Comparison of ENCODE assay signal across 35 cellular contexts in genomic region chr18:12061685-12062084, GRCh38. TPM values are rescaled to one million over a fixed set of nuclear protein-coding genes. Genes with fewer than 3 reads are reported as not detected.
"Had no signal": no experiment of that assay in that cellular context is flagged by ENCODE, and none has a peak within 500 bp of the region (broad histone marks: within the 10 kb centered on the region; RNA-seq: fewer than 3 reads in every experiment).

No MANE protein-coding gene starts in this region.

- ATAC-seq: PC-3, SK-N-SH treated with all-trans-retinoic acid at 6 μM for 48 hours, T-cell had no signal

- H3K27ac ChIP-seq: KMS-11, Peyer's patch, SJCRH30 had no signal

- H3K4me1 Mint-ChIP-seq: T-cell had no signal

- H3K36me3 Mint-ChIP-seq: T-cell had no signal

- H3K27me3 ChIP-seq: Peyer's patch, SJCRH30 had no signal

- H3K4me1 ChIP-seq: Peyer's patch, SJCRH30 had no signal

- H3K27ac Mint-ChIP-seq: T-cell had no signal

- H3K9me3 Mint-ChIP-seq: T-cell had no signal

- H3K4me3 Mint-ChIP-seq: T-cell had no signal

- H3K4me3 ChIP-seq: Peyer's patch, SJCRH30, SK-N-MC had no signal

- H3K9me3 ChIP-seq: Peyer's patch, SJCRH30 had no signal

- DNase-seq: Karpas-422, KBM-7, MM.1S, MV-4-11, NCI-H1048, NCI-H1092 treated with DMSO at 0.1 percent for 48 hours, NCI-H1417 treated with DMSO at 0.1 percent for 48 hours, NCI-H1436 treated with DMSO at 0.1 percent for 48 hours, NCI-H1694 treated with DMSO at 0.1 percent for 48 hours, NCI-H187 treated with DMSO at 0.1 percent for 48 hours, NCI-H2029, NCI-H2081, NCI-H2171 treated with DMSO at 0.1 percent for 48 hours, NCI-H2227 treated with DMSO at 0.1 percent for 48 hours, NCI-H345, NCI-H446, NCI-H510A treated with DMSO at 0.1 percent for 48 hours, NCI-H524 treated with DMSO at 0.1 percent for 48 hours, NCI-H526 treated with DMSO at 0.1 percent for 48 hours, NCI-H774, OCI-M1, PC-3, Peyer's patch, RPMI8226, SHP77, SIG-M5, SJCRH30, T-cell had no signal

- H3K36me3 ChIP-seq: Peyer's patch, SJCRH30 had no signal

RNA-seq across cellular contexts. Expression of gene ANKRD62, which starts 32.0 kb away (rescaled TPM):
- total RNA-seq: LHCN-M2; MCF 10A; NCI-H460; PC-3; Peyer's patch; SJCRH30; T-cell; T-helper 1 cell treated with Interleukin-12 subunit alpha and Interleukin-12 subunit beta and Interleukin-4 antibody, amounts not matched to agents 30 ng/mL and 1 ng/mL, for 36 hours had no signal
